ENCODE assay signal across 14 cellular contexts in the genomic region with DNA sequence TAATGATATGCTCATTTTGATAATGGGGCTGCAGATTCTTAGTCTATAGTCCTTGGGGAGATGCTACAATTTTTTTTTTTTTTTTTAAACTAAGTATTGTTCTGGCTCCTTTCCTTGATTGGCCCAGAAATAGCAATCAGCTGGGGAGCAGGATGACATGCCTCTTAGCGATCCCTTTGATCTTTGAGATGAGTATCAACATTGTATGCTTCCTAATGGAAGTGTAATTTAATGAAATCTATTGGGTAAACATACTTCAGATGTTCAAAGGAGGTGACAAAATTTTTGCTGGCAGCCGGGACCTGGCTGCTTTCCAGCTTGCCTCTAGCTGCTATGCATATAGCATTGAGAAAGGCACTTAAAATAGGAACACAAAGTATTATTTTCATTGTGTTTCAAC. TPM values are rescaled to one million over a fixed set of nuclear protein-coding genes. Genes with fewer than 3 reads are reported as not detected.
A peak's percentile ranks its signal among the peaks of the same experiment; 100 is the strongest.
DNase-seq lines count a peak whose midpoint lies in the region; ATAC-seq and TF ChIP-seq lines count a peak whose summit lies in the region.
"Had no signal": no experiment of that assay in that cellular context is flagged by ENCODE, and none has a peak within 500 bp of the region (broad histone marks: within the 10 kb centered on the region; RNA-seq: fewer than 3 reads in every experiment).

No MANE protein-coding gene starts in this region.

- no peak overlapping the region for H3K27ac Mint-ChIP-seq in activated CD4-positive, alpha-beta memory T cell treated with anti-CD3 and anti-CD28 coated beads, Interleukin-2, amount 10 ng/mL, durations not matched to agents 7 days and 5 days
- no peak overlapping the region for H3K27ac Mint-ChIP-seq in activated T-helper 2 cell treated with anti-CD3 and anti-CD28 coated beads, Interferon-gamma antibody, Interleukin-2, Interleukin-4, amounts not matched to agents 10 μg/mL and 5 μg/mL and 100 μg/mL, durations not matched to agents 14 hours and 24 hours and 36 hours
- H3K27ac Mint-ChIP-seq: activated naive CD4-positive, alpha-beta T cell treated with anti-CD3 and anti-CD28 coated beads, Interleukin-2, amount 10 ng/mL, durations not matched to agents 7 days and 5 days; memory B cell; progenitor cell of endocrine pancreas had no signal

- intact Hi-C loops in activated T-helper 2 cell treated with anti-CD3 and anti-CD28 coated beads, Interferon-gamma antibody, Interleukin-2, Interleukin-4, amounts not matched to agents 10 μg/mL and 5 μg/mL and 100 μg/mL, durations not matched to agents 14 hours and 24 hours and 36 hours (cut with micrococcal nuclease): no loop called here

- ATAC-seq in HG02852 (IDR thresholded peaks at IDR 0.05; ENCODE audit: unreplicated experiment) (no peak), omental fat pad (ENCODE audit: low FRiP score) (no peak)

- POLR2A ChIA-PET in activated CD4-positive, alpha-beta memory T cell treated with anti-CD3 and anti-CD28 coated beads, Interleukin-2, amount 10 ng/mL, durations not matched to agents 7 days and 5 days (lab: Charles Lee): no interaction called here

- CTCF ChIA-PET in activated CD4-positive, alpha-beta memory T cell treated with anti-CD3 and anti-CD28 coated beads, Interleukin-2, amount 10 ng/mL, durations not matched to agents 7 days and 5 days (lab: Charles Lee): no interaction called here

- H3K9me3 Mint-ChIP-seq in activated CD4-positive, alpha-beta memory T cell treated with anti-CD3 and anti-CD28 coated beads, Interleukin-2, amount 10 ng/mL, durations not matched to agents 7 days and 5 days: no peaks in the 10 kb centered on the region
- H3K9me3 Mint-ChIP-seq in activated T-helper 2 cell treated with anti-CD3 and anti-CD28 coated beads, Interferon-gamma antibody, Interleukin-2, Interleukin-4, amounts not matched to agents 10 μg/mL and 5 μg/mL and 100 μg/mL, durations not matched to agents 14 hours and 24 hours and 36 hours: no peaks in the 10 kb centered on the region
- H3K9me3 Mint-ChIP-seq: activated naive CD4-positive, alpha-beta T cell treated with anti-CD3 and anti-CD28 coated beads, Interleukin-2, amount 10 ng/mL, durations not matched to agents 7 days and 5 days; memory B cell had no signal

- H3K4me3 Mint-ChIP-seq in activated CD4-positive, alpha-beta memory T cell treated with anti-CD3 and anti-CD28 coated beads, Interleukin-2, amount 10 ng/mL, durations not matched to agents 7 days and 5 days: no peak overlapping the region
- H3K4me3 Mint-ChIP-seq in activated T-helper 2 cell treated with anti-CD3 and anti-CD28 coated beads, Interferon-gamma antibody, Interleukin-2, Interleukin-4, amounts not matched to agents 10 μg/mL and 5 μg/mL and 100 μg/mL, durations not matched to agents 14 hours and 24 hours and 36 hours (ENCODE audit: low read depth): no peak overlapping the region
- H3K4me3 Mint-ChIP-seq: activated naive CD4-positive, alpha-beta T cell treated with anti-CD3 and anti-CD28 coated beads, Interleukin-2, amount 10 ng/mL, durations not matched to agents 7 days and 5 days; memory B cell had no signal

- no peak overlapping the region for H3K4me3 ChIP-seq in fibroblast of the aortic adventitia (ENCODE audit: low read depth, low read length)
- H3K4me3 ChIP-seq: thyroid gland had no signal

- peaks cover 3% of the 10 kb centered on the region for H3K4me1 Mint-ChIP-seq in activated CD4-positive, alpha-beta memory T cell treated with anti-CD3 and anti-CD28 coated beads, Interleukin-2, amount 10 ng/mL, durations not matched to agents 7 days and 5 days
- peaks cover 6% of the 10 kb centered on the region for H3K4me1 Mint-ChIP-seq in activated T-helper 2 cell treated with anti-CD3 and anti-CD28 coated beads, Interferon-gamma antibody, Interleukin-2, Interleukin-4, amounts not matched to agents 10 μg/mL and 5 μg/mL and 100 μg/mL, durations not matched to agents 14 hours and 24 hours and 36 hours (ENCODE audit: low read depth)
- H3K4me1 Mint-ChIP-seq: activated naive CD4-positive, alpha-beta T cell treated with anti-CD3 and anti-CD28 coated beads, Interleukin-2, amount 10 ng/mL, durations not matched to agents 7 days and 5 days had no signal

- TF ChIP-seq CTCF in fibroblast of the aortic adventitia (IDR thresholded peaks at IDR 0.05; ENCODE audit: insufficient read depth, low read length): no peak
- TF ChIP-seq CTCF in omental fat pad (IDR thresholded peaks at IDR 0.05): no peak

- no peaks in the 10 kb centered on the region for H3K27me3 Mint-ChIP-seq in activated CD4-positive, alpha-beta memory T cell treated with anti-CD3 and anti-CD28 coated beads, Interleukin-2, amount 10 ng/mL, durations not matched to agents 7 days and 5 days
- H3K27me3 Mint-ChIP-seq in activated T-helper 2 cell treated with anti-CD3 and anti-CD28 coated beads, Interferon-gamma antibody, Interleukin-2, Interleukin-4, amounts not matched to agents 10 μg/mL and 5 μg/mL and 100 μg/mL, durations not matched to agents 14 hours and 24 hours and 36 hours (ENCODE audit: low read depth): peaks cover 9% of the 10 kb centered on the region
- H3K27me3 Mint-ChIP-seq: activated naive CD4-positive, alpha-beta T cell treated with anti-CD3 and anti-CD28 coated beads, Interleukin-2, amount 10 ng/mL, durations not matched to agents 7 days and 5 days; memory B cell; progenitor cell of endocrine pancreas had no signal

- peak; percentile 80 for DNase-seq in DMS153 treated with DMSO at 0.1 percent for 48 hours (lab: John Stamatoyannopoulos, UW; ENCODE audit: unreplicated experiment)
- DNase-seq in NCI-H1105 treated with DMSO at 0.1 percent for 48 hours (lab: John Stamatoyannopoulos, UW): peak; percentile 95
- DNase-seq in NCI-H748 treated with DMSO at 0.1 percent for 48 hours (lab: John Stamatoyannopoulos, UW): peak; percentile 85
- peak; percentile 15 for DNase-seq in fibroblast of the aortic adventitia (ENCODE audit: low read depth)
- no peak for DNase-seq in activated CD4-positive, alpha-beta memory T cell treated with anti-CD3 and anti-CD28 coated beads, Interleukin-2, amount 10 ng/mL, durations not matched to agents 7 days and 5 days
- no peak for DNase-seq in activated T-helper 2 cell treated with anti-CD3 and anti-CD28 coated beads, Interferon-gamma antibody, Interleukin-2, Interleukin-4, amounts not matched to agents 10 μg/mL and 5 μg/mL and 100 μg/mL, durations not matched to agents 14 hours and 24 hours and 36 hours (ENCODE audit: low spot score)
- DNase-seq in omental fat pad (ENCODE audit: low spot score): no peak
- DNase-seq: activated naive CD4-positive, alpha-beta T cell treated with anti-CD3 and anti-CD28 coated beads, Interleukin-2, amount 10 ng/mL, durations not matched to agents 7 days and 5 days; cortex of kidney; NCI-H187 had no signal

- no peaks in the 10 kb centered on the region for H3K36me3 Mint-ChIP-seq in activated CD4-positive, alpha-beta memory T cell treated with anti-CD3 and anti-CD28 coated beads, Interleukin-2, amount 10 ng/mL, durations not matched to agents 7 days and 5 days (ENCODE audit: low read depth)
- no peaks in the 10 kb centered on the region for H3K36me3 Mint-ChIP-seq in activated T-helper 2 cell treated with anti-CD3 and anti-CD28 coated beads, Interferon-gamma antibody, Interleukin-2, Interleukin-4, amounts not matched to agents 10 μg/mL and 5 μg/mL and 100 μg/mL, durations not matched to agents 14 hours and 24 hours and 36 hours (ENCODE audit: low read depth)
- H3K36me3 Mint-ChIP-seq: activated naive CD4-positive, alpha-beta T cell treated with anti-CD3 and anti-CD28 coated beads, Interleukin-2, amount 10 ng/mL, durations not matched to agents 7 days and 5 days had no signal

RNA-seq across cellular contexts. Expression of a gene that starts 43.5 kb away (rescaled TPM):
- 42.3 and 44.5 TPM in 2 replicates for total RNA-seq in fibroblast of the aortic adventitia (ENCODE audit: low replicate concordance)
- 10 to 100 TPM; 32.9 to 37.3 TPM for total RNA-seq in activated CD4-positive, alpha-beta memory T cell treated with anti-CD3 and anti-CD28 coated beads, Interleukin-2, amount 10 ng/mL, durations not matched to agents 7 days and 5 days
- total RNA-seq in activated T-helper 2 cell treated with anti-CD3 and anti-CD28 coated beads, Interferon-gamma antibody, Interleukin-2, Interleukin-4, amounts not matched to agents 10 μg/mL and 5 μg/mL and 100 μg/mL, durations not matched to agents 14 hours and 24 hours and 36 hours: 33.6 and 39.5 TPM in 2 replicates
- 10 to 100 TPM; 43.5 to 80.4 (median 62.3) TPM for total RNA-seq in omental fat pad

RNA-seq across cellular contexts. Expression of a gene that starts 43.8 kb away (rescaled TPM):
- 12.7 and 36.6 TPM in 2 replicates for total RNA-seq in fibroblast of the aortic adventitia (ENCODE audit: low replicate concordance)
- total RNA-seq in activated CD4-positive, alpha-beta memory T cell treated with anti-CD3 and anti-CD28 coated beads, Interleukin-2, amount 10 ng/mL, durations not matched to agents 7 days and 5 days: 10 to 100 TPM; 46.3 to 47.0 TPM
- total RNA-seq in activated T-helper 2 cell treated with anti-CD3 and anti-CD28 coated beads, Interferon-gamma antibody, Interleukin-2, Interleukin-4, amounts not matched to agents 10 μg/mL and 5 μg/mL and 100 μg/mL, durations not matched to agents 14 hours and 24 hours and 36 hours: 42.9 and 43.2 TPM in 2 replicates
- total RNA-seq in omental fat pad: 10 to 100 TPM; 21.9 to 35.9 (median 26.5) TPM

Comparison
In these comparisons a context has a peak if more than half of its experiments do, and no peak if none do; other contexts are left out.
1. DNase-seq: peak in DMS153 treated with DMSO at 0.1 percent for 48 hours (single experiment), NCI-H1105 treated with DMSO at 0.1 percent for 48 hours (single experiment), NCI-H748 treated with DMSO at 0.1 percent for 48 hours (single experiment) and fibroblast of the aortic adventitia (single experiment); none in activated CD4-positive, alpha-beta memory T cell treated with anti-CD3 and anti-CD28 coated beads, Interleukin-2, amount 10 ng/mL, durations not matched to agents 7 days and 5 days (single experiment), activated T-helper 2 cell treated with anti-CD3 and anti-CD28 coated beads, Interferon-gamma antibody, Interleukin-2, Interleukin-4, amounts not matched to agents 10 μg/mL and 5 μg/mL and 100 μg/mL, durations not matched to agents 14 hours and 24 hours and 36 hours (single experiment) and omental fat pad (single experiment).